ENCODE assay signal across 1 cellular context in the genomic region with DNA sequence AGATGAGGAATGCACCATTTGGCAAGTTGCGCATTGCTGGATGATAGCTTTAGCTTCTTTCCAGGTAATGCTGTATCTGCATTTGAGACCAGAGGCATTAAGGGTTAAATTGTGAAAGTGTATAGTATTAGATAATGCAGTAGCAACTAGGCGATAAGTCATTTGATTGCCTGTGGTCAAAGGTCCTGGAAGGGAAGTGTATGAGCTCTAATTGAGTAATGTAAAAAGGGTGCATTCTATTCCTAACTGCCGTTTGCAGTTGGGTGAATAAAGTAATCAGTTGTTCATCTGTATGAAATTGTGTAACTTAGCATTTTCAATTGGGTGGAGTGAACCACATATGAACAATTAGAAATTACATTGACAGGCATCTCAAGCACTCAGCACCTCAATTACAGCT.
TF ChIP-seq lines count a peak whose summit lies in the region.

No MANE protein-coding gene starts in this region.

TF ChIP-seq in K562, 482 proteins besides CTCF, POLR2A, EP300 and RAD21 (continued from another document and continues in another):
- TF ChIP-seq AFF4 (CRISPR knock-in tag; IDR thresholded peaks at IDR 0.05) (no peak), SIRT6 (IDR thresholded peaks at IDR 0.05; ENCODE audit: low read depth, low read length) (no peak), ZBTB1 (CRISPR knock-in tag; IDR thresholded peaks at IDR 0.05; ENCODE audit: borderline replicate concordance, low read depth) (no peak), MXD1 (CRISPR knock-in tag; IDR thresholded peaks at IDR 0.05; ENCODE audit: borderline replicate concordance, poor library complexity, severe bottlenecking) (no peak), ATF1 (CRISPR knock-in tag; IDR thresholded peaks at IDR 0.05) (no peak), ATF1 (tag; IDR thresholded peaks at IDR 0.05) (peak; percentile 16; the same call in 1 of the 2 replicates), CEBPB (tag; IDR thresholded peaks at IDR 0.05) (peak; percentile 86), HDAC1 (IDR thresholded peaks at IDR 0.05) (no peak), TSC22D4 (tag; IDR thresholded peaks at IDR 0.05) (no peak), ELF1 (tag; IDR thresholded peaks at IDR 0.05) (no peak), FIP1L1 (IDR thresholded peaks at IDR 0.05; ENCODE audit: low read depth, low read length, poor library complexity, severe bottlenecking) (no peak), CAMTA2 (CRISPR knock-in tag; conservative IDR thresholded peaks at IDR 0.05) (no peak), ZNF444 (CRISPR knock-in tag; IDR thresholded peaks at IDR 0.05) (no peak), TOE1 (IDR thresholded peaks at IDR 0.05; ENCODE audit: borderline replicate concordance) (peak; percentile 59; the same call in 1 of the 2 replicates), TOE1 (CRISPR knock-in tag; IDR thresholded peaks at IDR 0.05; ENCODE audit: borderline replicate concordance, low read depth) (no peak), SMARCB1 (IDR thresholded peaks at IDR 0.05; ENCODE audit: insufficient read length, low read depth) (no peak), CSDE1 (IDR thresholded peaks at IDR 0.05) (no peak), CBX1 (IDR thresholded peaks at IDR 0.05; ENCODE audit: low read depth) (no peak), TAF9B (IDR thresholded peaks at IDR 0.05; ENCODE audit: partially characterized antibody) (no peak), XRCC5 (IDR thresholded peaks at IDR 0.05; ENCODE audit: low read depth, low read length) (no peak), CCNT2 (IDR thresholded peaks at IDR 0.05; ENCODE audit: borderline replicate concordance, extremely low read depth, insufficient read length, low read depth, low read length) (peak; percentile 45), ZNF146 (CRISPR knock-in tag; IDR thresholded peaks at IDR 0.05; ENCODE audit: unreplicated experiment) (no peak), ZNF24 (IDR thresholded peaks at IDR 0.05) (no peak), CBX3 (IDR thresholded peaks at IDR 0.05; ENCODE audit: borderline replicate concordance in 1 of 2, low read length in 2 of 2) (0 out of 3 replicates have a peak, but pooled peaks of 1 of the 2 experiments have one; percentile 17), ZNF212 (CRISPR knock-in tag; IDR thresholded peaks at IDR 0.05) (no peak), RCOR1 (IDR thresholded peaks at IDR 0.05; ENCODE audit: borderline replicate concordance in 1 of 2, low read depth in 2 of 2, low read length in 2 of 2) (peak in 1 of 2 experiments; percentile 27; a peak in 1 of 4 replicates), MGA (IDR thresholded peaks at IDR 0.05) (no peak), CXXC5 (CRISPR knock-in tag; IDR thresholded peaks at IDR 0.05) (peak; percentile 41; the same call in 1 of the 2 replicates), JUN (IDR thresholded peaks at IDR 0.05; ENCODE audit: borderline replicate concordance, low read depth, low read length) (no peak), JUN (CRISPR knock-in tag; IDR thresholded peaks at IDR 0.05; ENCODE audit: borderline replicate concordance) (no peak), SPI1 (IDR thresholded peaks at IDR 0.05; ENCODE audit: borderline replicate concordance, low read depth, low read length) (peak; percentile 42; the same call in 1 of the 2 replicates), ZHX1 (conservative IDR thresholded peaks at IDR 0.05; ENCODE audit: low read length) (no peak), POLR3G (IDR thresholded peaks at IDR 0.05; ENCODE audit: extremely low read depth, insufficient read length, insufficient replicate concordance) (no peak), ZNF668 (CRISPR knock-in tag; IDR thresholded peaks at IDR 0.05) (no peak), ZNF311 (CRISPR knock-in tag; IDR thresholded peaks at IDR 0.05) (0 out of 2 replicates have a peak, but pooled peaks have one; percentile 28), THRB (CRISPR knock-in tag; conservative IDR thresholded peaks at IDR 0.05) (0 out of 2 replicates have a peak, but pooled peaks have one; percentile 19)
- TF ChIP-seq, protein P1, sequence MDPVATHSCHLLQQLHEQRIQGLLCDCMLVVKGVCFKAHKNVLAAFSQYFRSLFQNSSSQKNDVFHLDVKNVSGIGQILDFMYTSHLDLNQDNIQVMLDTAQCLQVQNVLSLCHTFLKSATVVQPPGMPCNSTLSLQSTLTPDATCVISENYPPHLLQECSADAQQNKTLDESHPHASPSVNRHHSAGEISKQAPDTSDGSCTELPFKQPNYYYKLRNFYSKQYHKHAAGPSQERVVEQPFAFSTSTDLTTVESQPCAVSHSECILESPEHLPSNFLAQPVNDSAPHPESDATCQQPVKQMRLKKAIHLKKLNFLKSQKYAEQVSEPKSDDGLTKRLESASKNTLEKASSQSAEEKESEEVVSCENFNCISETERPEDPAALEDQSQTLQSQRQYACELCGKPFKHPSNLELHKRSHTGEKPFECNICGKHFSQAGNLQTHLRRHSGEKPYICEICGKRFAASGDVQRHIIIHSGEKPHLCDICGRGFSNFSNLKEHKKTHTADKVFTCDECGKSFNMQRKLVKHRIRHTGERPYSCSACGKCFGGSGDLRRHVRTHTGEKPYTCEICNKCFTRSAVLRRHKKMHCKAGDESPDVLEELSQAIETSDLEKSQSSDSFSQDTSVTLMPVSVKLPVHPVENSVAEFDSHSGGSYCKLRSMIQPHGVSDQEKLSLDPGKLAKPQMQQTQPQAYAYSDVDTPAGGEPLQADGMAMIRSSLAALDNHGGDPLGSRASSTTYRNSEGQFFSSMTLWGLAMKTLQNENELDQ (CRISPR knock-in tag; IDR thresholded peaks at IDR 0.05; ENCODE audit: borderline replicate concordance): no peak
